In genomic region chr5:13831236-13831810, GRCh38 we compare ENCODE assay signal across 14 cellular contexts.
DNase-seq lines count a peak whose midpoint lies in the region; ATAC-seq and TF ChIP-seq lines count a peak whose summit lies in the region.
"Had no signal": no experiment of that assay in that cellular context is flagged by ENCODE, and none has a peak within 500 bp of the region (broad histone marks: within the 10 kb centered on the region; RNA-seq: fewer than 3 reads in every experiment).

No MANE protein-coding gene starts in this region.

- DNase-seq in A172 (ENCODE audit: low spot score), result peak; percentile 44
- no peak for DNase-seq in H9
- DNase-seq in RPMI7951 (ENCODE audit: low read depth), result peak; percentile 40
- peak in 33 of 42 donors; percentile 5 to 74 (median 33) for DNase-seq in head of caudate nucleus
- no peak for DNase-seq in SHP77 treated with DMSO at 0.1 percent for 48 hours (lab: John Stamatoyannopoulos, UW)
- no peak for DNase-seq in spleen
- DNase-seq: Kasumi-1; mucosa of descending colon; stimulated activated CD4-positive, alpha-beta T cell treated with anti-CD3 and anti-CD28 coated beads, Interleukin-4, amount 100 ng/mL, for 4 hours; stimulated activated naive CD8-positive, alpha-beta T cell treated with anti-CD3 and anti-CD28 coated beads, Interleukin-15, Interleukin-2, amounts not matched to agents 100 U/mL and 50 U/mL, for 24 hours had no signal

- no peak overlapping the region for H4K5ac ChIP-seq in H9 (ENCODE audit: insufficient read length, low read depth, low read length)

- H3K4me3 ChIP-seq in spleen, result no peak overlapping the region
- H3K4me3 ChIP-seq: mucosa of descending colon had no signal

- TF ChIP-seq CTCF in H9 (conservative IDR thresholded peaks at IDR 0.05), result peak; percentile 42; the same call in 2 of the 3 replicates
- no peak for TF ChIP-seq CTCF in spleen (IDR thresholded peaks at IDR 0.05 in 8 of 11, conservative IDR thresholded peaks at IDR 0.05 in 3 of 11)

- peaks cover 7 to 26% (median 14%) of the 10 kb centered on the region in 3 experiments for H3K36me3 Mint-ChIP-seq in H9 (ENCODE audit: insufficient read depth in 1 of 3, low read depth in 3 of 3)

- peaks cover 2% of the 10 kb centered on the region; the same call in 1 of the 2 replicates for H3K27me3 Mint-ChIP-seq in H9 (ENCODE audit: low read depth)

- no peaks in the 10 kb centered on the region for H3K9me3 ChIP-seq in H9 (ENCODE audit: control insufficient read depth, low read depth, low read length)
- H3K9me3 ChIP-seq in spleen, result peaks cover 0 to 30% (median 16%) of the 10 kb centered on the region in 8 donors
- H3K9me3 ChIP-seq: mucosa of descending colon had no signal

- no peak overlapping the region for H2BK5ac ChIP-seq in H9 (ENCODE audit: insufficient read length, low read length)

- no peak overlapping the region for H3K18ac ChIP-seq in H9 (ENCODE audit: insufficient read length, low read depth, low read length)

- H3K79me2 ChIP-seq in H9 (ENCODE audit: insufficient read depth, low read length), result no peaks in the 10 kb centered on the region

- TF ChIP-seq POLR2A in spleen (IDR thresholded peaks at IDR 0.05), result no peak

- H3K4me1 Mint-ChIP-seq in H9, result peaks cover 5% of the 10 kb centered on the region in 2 experiments

- intact Hi-C loops in head of caudate nucleus (cut with DNase I) (no loop called here), spleen (cut with DNase I; ENCODE audit: low total_unique reads) (no loop called here)

- no peak overlapping the region for H3K4me2 ChIP-seq in H9 (ENCODE audit: insufficient read depth, insufficient read length, low read length)

- H4K8ac ChIP-seq in H9 (replicated peaks; ENCODE audit: insufficient read length, low read depth, low read length), result no peak overlapping the region

- no peaks in the 10 kb centered on the region for H4K20me1 ChIP-seq in H9 (ENCODE audit: control insufficient read depth, insufficient read depth, insufficient read length)

- no peak overlapping the region for H3K27ac Mint-ChIP-seq in H9
- H3K27ac Mint-ChIP-seq: activated naive CD4-positive, alpha-beta T cell treated with anti-CD3 and anti-CD28 coated beads, Interleukin-2, amount 50 U/mL, for 72 hours had no signal

- H3K4me3 Mint-ChIP-seq in H9, result no peak overlapping the region

- H2AFZ ChIP-seq in H9 (ENCODE audit: low read length), result no peak overlapping the region

- H3K14ac ChIP-seq in H9 (ENCODE audit: insufficient read depth, low read length), result no peak overlapping the region

- H2BK15ac ChIP-seq in H9 (ENCODE audit: low read depth, low read length), result no peak overlapping the region

- H2BK12ac ChIP-seq in H9 (ENCODE audit: insufficient read length, low read depth, low read length), result no peak overlapping the region

- H2BK20ac ChIP-seq in H9 (ENCODE audit: low read depth, low read length, poor library complexity, severe bottlenecking), result no peak overlapping the region

- H3K23ac ChIP-seq in H9 (ENCODE audit: insufficient read length, low read depth, low read length), result no peak overlapping the region

- H4K91ac ChIP-seq in H9 (ENCODE audit: insufficient read length, low read depth, low read length), result no peak overlapping the region

- peaks cover 19 to 22% of the 10 kb centered on the region in 2 experiments for H3K9me3 Mint-ChIP-seq in H9

- H3K36me3 ChIP-seq in spleen, result no peaks in the 10 kb centered on the region

- no peaks in the 10 kb centered on the region for H3K79me1 ChIP-seq in H9 (ENCODE audit: insufficient read depth, low read depth, low read length, poor library complexity, severe bottlenecking)

- H3K9ac ChIP-seq in H9 (ENCODE audit: extremely low read depth, insufficient read length, low read length), result no peak overlapping the region

- H2AK5ac ChIP-seq in H9 (ENCODE audit: insufficient read length, low read length), result no peak overlapping the region

- H3K4me1 ChIP-seq in H9 (ENCODE audit: insufficient read depth, low read length) (no peaks in the 10 kb centered on the region), spleen (no peaks in the 10 kb centered on the region)

- no peak overlapping the region for H3T11ph ChIP-seq in H9 (ENCODE audit: low read length)

- no peak overlapping the region for H3K27ac ChIP-seq in H9 (ENCODE audit: insufficient read length, low read depth, low read length)
- no peak overlapping the region for H3K27ac ChIP-seq in spleen

- no peak overlapping the region for H3K56ac ChIP-seq in H9 (ENCODE audit: insufficient read length, low read depth, low read length)

- no peak for ATAC-seq in GM21390 (IDR thresholded peaks at IDR 0.05; ENCODE audit: unreplicated experiment)
- no peak for ATAC-seq in HG03342 (IDR thresholded peaks at IDR 0.05; ENCODE audit: unreplicated experiment)
- ATAC-seq: activated naive CD4-positive, alpha-beta T cell treated with anti-CD3 and anti-CD28 coated beads, Interleukin-2, amount 50 U/mL, for 72 hours; mucosa of descending colon; Right ventricle myocardium inferior; stimulated activated naive CD8-positive, alpha-beta T cell treated with anti-CD3 and anti-CD28 coated beads, Interleukin-15, Interleukin-2, amounts not matched to agents 100 U/mL and 50 U/mL, for 24 hours had no signal

- H2BK120ac ChIP-seq in H9 (ENCODE audit: low read depth, low read length, poor library complexity, severe bottlenecking), result no peak overlapping the region

- H3K4ac ChIP-seq in H9 (ENCODE audit: low read depth, low read length), result no peak overlapping the region

- H3K23me2 ChIP-seq in H9 (ENCODE audit: insufficient read length, low read depth, low read length, poor library complexity, severe bottlenecking), result no peaks in the 10 kb centered on the region

- H3K27me3 ChIP-seq in H9 (ENCODE audit: insufficient read depth, low read length) (no peaks in the 10 kb centered on the region), spleen (replicated peaks in 1 of 7) (no peaks in the 10 kb centered on the region)

- WGBS in H9 (ENCODE audit: extremely low coverage, insufficient read length, low lambda C conversion rate), result no CpG with 5 or more reads among the region's 3 CpGs
- 42 to 67% (median 57%) methylated on average over 3 of the region's 3 CpGs for WGBS in spleen, 5 donors

Comparison
In these comparisons a context has a peak if more than half of its experiments do, and no peak if none do; other contexts are left out.
1. DNase-seq: peak in A172 (single experiment), RPMI7951 (single experiment) and head of caudate nucleus (33 of 42); none in H9 (single experiment), SHP77 treated with DMSO at 0.1 percent for 48 hours (single experiment) and spleen (single experiment).